Comparison of ENCODE assay signal across 21 cellular contexts in genomic region chr4:16812041-16812440, GRCh38.
"Had no signal": no experiment of that assay in that cellular context is flagged by ENCODE, and none has a peak within 500 bp of the region (broad histone marks: within the 10 kb centered on the region; RNA-seq: fewer than 3 reads in every experiment).

No MANE protein-coding gene starts in this region.

- DNase-seq: KBM-7, MG63, NCI-H1092, NCI-H1105 treated with DMSO at 0.1 percent for 48 hours, NCI-H1417 treated with DMSO at 0.1 percent for 48 hours, NCI-H146, NCI-H1694 treated with DMSO at 0.1 percent for 48 hours, NCI-H1930, NCI-H2081, NCI-H2107, NCI-H2227 treated with DMSO at 0.1 percent for 48 hours, NCI-H524, NCI-H526 treated with DMSO at 0.1 percent for 48 hours, NCI-H748 treated with DMSO at 0.1 percent for 48 hours, PC-9, Peyer's patch, Right ventricle myocardium superior, RPMI8226, SIG-M5 had no signal

- H3K4me1 ChIP-seq: Peyer's patch had no signal

- H3K9me3 ChIP-seq: MG63 had no signal

- H3K27ac ChIP-seq: PC-9, Peyer's patch, SJSA1 had no signal

- H3K36me3 ChIP-seq: Peyer's patch, SJSA1 had no signal

- H3K4me3 ChIP-seq: MG63, PC-9, Peyer's patch, SJSA1, SK-N-MC had no signal

- H3K4me2 ChIP-seq: PC-9 had no signal

- H3K27me3 ChIP-seq: MG63, Peyer's patch, SJSA1 had no signal
